Comparison of ENCODE assay signal across 23 cellular contexts in genomic region chr3:10502185-10502880, GRCh38. TPM values are rescaled to one million over a fixed set of nuclear protein-coding genes. Genes with fewer than 3 reads are reported as not detected.
DNase-seq lines count a peak whose midpoint lies in the region; ATAC-seq and TF ChIP-seq lines count a peak whose summit lies in the region.
"Had no signal": no experiment of that assay in that cellular context is flagged by ENCODE, and none has a peak within 500 bp of the region (broad histone marks: within the 10 kb centered on the region; RNA-seq: fewer than 3 reads in every experiment).

No MANE protein-coding gene starts in this region.

- intact Hi-C loops in Right ventricle myocardium superior (cut with DNase I) = no loop called here

- H3K4me3 ChIP-seq in right atrium auricular region (no peak overlapping the region), neural progenitor cell (no peak overlapping the region)

- H3K27ac Mint-ChIP-seq in chondrocyte (ENCODE audit: unreplicated experiment) (no peak overlapping the region), neural progenitor cell (peak overlapping the region; percentile 50)
- H3K27ac Mint-ChIP-seq in activated CD8-positive, alpha-beta memory T cell treated with anti-CD3 and anti-CD28 coated beads, Interleukin-2, amount 10 ng/mL, durations not matched to agents 7 days and 5 days = no peak overlapping the region
- H3K27ac Mint-ChIP-seq: CD4-positive, alpha-beta memory T cell had no signal

- H3K27me3 Mint-ChIP-seq in chondrocyte (ENCODE audit: low read depth) = peaks cover 32% of the 10 kb centered on the region
- peaks cover 2% of the 10 kb centered on the region for H3K27me3 Mint-ChIP-seq in neural progenitor cell (ENCODE audit: insufficient read depth, low read depth)
- H3K27me3 Mint-ChIP-seq in activated CD8-positive, alpha-beta memory T cell treated with anti-CD3 and anti-CD28 coated beads, Interleukin-2, amount 10 ng/mL, durations not matched to agents 7 days and 5 days = peaks cover 25% of the 10 kb centered on the region

- H3K9me3 Mint-ChIP-seq in chondrocyte (ENCODE audit: low read depth) (no peaks in the 10 kb centered on the region), neural progenitor cell (no peaks in the 10 kb centered on the region)
- H3K9me3 Mint-ChIP-seq in activated CD8-positive, alpha-beta memory T cell treated with anti-CD3 and anti-CD28 coated beads, Interleukin-2, amount 10 ng/mL, durations not matched to agents 7 days and 5 days (ENCODE audit: low read depth) = no peaks in the 10 kb centered on the region
- H3K9me3 Mint-ChIP-seq: CD4-positive, alpha-beta memory T cell; IgD-negative memory B cell had no signal

- TF ChIP-seq CTCF in right atrium auricular region (IDR thresholded peaks at IDR 0.05) (no peak), chondrocyte (IDR thresholded peaks at IDR 0.05) (no peak), neural progenitor cell (IDR thresholded peaks at IDR 0.05) (no peak)

- H3K27ac ChIP-seq in right atrium auricular region (no peak overlapping the region), neural progenitor cell (no peak overlapping the region)
- H3K27ac ChIP-seq: KMS-11 had no signal

- H3K4me1 ChIP-seq in right atrium auricular region = peaks cover 0 to 12% of the 10 kb centered on the region in 2 donors
- peaks cover 9% of the 10 kb centered on the region for H3K4me1 ChIP-seq in neural progenitor cell
- H3K4me1 ChIP-seq: Caco-2 had no signal

- ATAC-seq in Right ventricle myocardium superior (ENCODE audit: poor library complexity) (no peak), GM18868 (IDR thresholded peaks at IDR 0.05; ENCODE audit: unreplicated experiment) (no peak)
- ATAC-seq in activated CD8-positive, alpha-beta memory T cell treated with anti-CD3 and anti-CD28 coated beads, Interleukin-2, amount 10 ng/mL, durations not matched to agents 7 days and 5 days = no peak

- H2AFZ ChIP-seq in neural progenitor cell (replicated peaks) = no peak overlapping the region

- no peaks in the 10 kb centered on the region for H3K79me2 ChIP-seq in neural progenitor cell (ENCODE audit: low read depth)

- DNase-seq in Right ventricle myocardium superior = peak; percentile 8
- DNase-seq in right atrium auricular region (ENCODE audit: low spot score) = no peak
- peak; percentile 37 for DNase-seq in chondrocyte (ENCODE audit: low spot score)
- no peak for DNase-seq in neural progenitor cell (ENCODE audit: low spot score)
- no peak for DNase-seq in activated CD8-positive, alpha-beta memory T cell treated with anti-CD3 and anti-CD28 coated beads, Interleukin-2, amount 10 ng/mL, durations not matched to agents 7 days and 5 days
- no peak for DNase-seq in COR-L47 (lab: John Stamatoyannopoulos, UW)
- no peak for DNase-seq in anterior cingulate cortex (lab: John Stamatoyannopoulos, UW)
- DNase-seq: Caco-2; CD4-positive, alpha-beta memory T cell; GOT3; HCEC 1CT; MM.1S; NCI-H1105; NCI-H1436 treated with DMSO at 0.1 percent for 48 hours; NCI-H187 treated with DMSO at 0.1 percent for 48 hours; NCI-H446 treated with DMSO at 0.1 percent for 48 hours; NCI-H526; NCI-H82; SK-N-SH; SW 1271 had no signal

- CTCF ChIA-PET in activated CD8-positive, alpha-beta memory T cell treated with anti-CD3 and anti-CD28 coated beads, Interleukin-2, amount 10 ng/mL, durations not matched to agents 7 days and 5 days (lab: Charles Lee) = no interaction called here

- H3K4me1 Mint-ChIP-seq in chondrocyte (ENCODE audit: low read depth) (peaks cover 5% of the 10 kb centered on the region), neural progenitor cell (peaks cover 9% of the 10 kb centered on the region)
- peaks cover 3% of the 10 kb centered on the region for H3K4me1 Mint-ChIP-seq in activated CD8-positive, alpha-beta memory T cell treated with anti-CD3 and anti-CD28 coated beads, Interleukin-2, amount 10 ng/mL, durations not matched to agents 7 days and 5 days

- H3K27me3 ChIP-seq in right atrium auricular region (no peaks in the 10 kb centered on the region), neural progenitor cell (peaks cover 22% of the 10 kb centered on the region)

- H4K20me1 ChIP-seq in neural progenitor cell (ENCODE audit: low read depth) = no peaks in the 10 kb centered on the region

- H3K36me3 ChIP-seq in right atrium auricular region = no peaks in the 10 kb centered on the region
- no peaks in the 10 kb centered on the region for H3K36me3 ChIP-seq in neural progenitor cell

- H3K9ac ChIP-seq in neural progenitor cell = no peak overlapping the region
- H3K9ac ChIP-seq: KMS-11, SK-N-SH had no signal

- no peak overlapping the region for H3K4me2 ChIP-seq in neural progenitor cell
- H3K4me2 ChIP-seq: KMS-11, SK-N-SH had no signal

- no peaks in the 10 kb centered on the region for H3F3A ChIP-seq in neural progenitor cell (ENCODE audit: low read depth)

- H3K4me3 Mint-ChIP-seq in chondrocyte (ENCODE audit: unreplicated experiment) (no peak overlapping the region), neural progenitor cell (no peak overlapping the region)
- H3K4me3 Mint-ChIP-seq in activated CD8-positive, alpha-beta memory T cell treated with anti-CD3 and anti-CD28 coated beads, Interleukin-2, amount 10 ng/mL, durations not matched to agents 7 days and 5 days = no peak overlapping the region
- H3K4me3 Mint-ChIP-seq: CD4-positive, alpha-beta memory T cell; IgD-negative memory B cell had no signal

- no peaks in the 10 kb centered on the region for H3K36me3 Mint-ChIP-seq in chondrocyte (ENCODE audit: low read depth)
- no peaks in the 10 kb centered on the region for H3K36me3 Mint-ChIP-seq in neural progenitor cell
- no peaks in the 10 kb centered on the region for H3K36me3 Mint-ChIP-seq in activated CD8-positive, alpha-beta memory T cell treated with anti-CD3 and anti-CD28 coated beads, Interleukin-2, amount 10 ng/mL, durations not matched to agents 7 days and 5 days
- H3K36me3 Mint-ChIP-seq: CD4-positive, alpha-beta memory T cell; IgD-negative memory B cell had no signal

- H3K9me3 ChIP-seq in right atrium auricular region (no peaks in the 10 kb centered on the region), neural progenitor cell (ENCODE audit: low read depth) (no peaks in the 10 kb centered on the region)
- H3K9me3 ChIP-seq: Caco-2, SK-N-SH had no signal

RNA-seq across cellular contexts. Expression of gene ATP2B2, which starts 3.1 kb away (rescaled TPM):
- total RNA-seq in Right ventricle myocardium superior (not detected), right atrium auricular region (under 1 TPM; 0.12 to 0.15 TPM), chondrocyte (0.08 to 0.25 TPM (median 0.24 TPM) in 3 replicates), neural progenitor cell (ENCODE audit: low replicate concordance) (0.03 TPM in 1 of 2 replicates, not detected in the other)
- not detected for total RNA-seq in activated CD8-positive, alpha-beta memory T cell treated with anti-CD3 and anti-CD28 coated beads, Interleukin-2, amount 10 ng/mL, durations not matched to agents 7 days and 5 days
- total RNA-seq: Caco-2; CD4-positive, alpha-beta memory T cell had no signal

Comparison
In these comparisons a context has a peak if more than half of its experiments do, and no peak if none do; other contexts are left out.
1. DNase-seq: peak in Right ventricle myocardium superior (single experiment) and chondrocyte (single experiment); none in right atrium auricular region (single experiment), neural progenitor cell (single experiment), activated CD8-positive, alpha-beta memory T cell treated with anti-CD3 and anti-CD28 coated beads, Interleukin-2, amount 10 ng/mL, durations not matched to agents 7 days and 5 days (single experiment), COR-L47 (single experiment) and anterior cingulate cortex (0 of 58).